8 cellular contexts compared by ENCODE assay signal in the genomic region with DNA sequence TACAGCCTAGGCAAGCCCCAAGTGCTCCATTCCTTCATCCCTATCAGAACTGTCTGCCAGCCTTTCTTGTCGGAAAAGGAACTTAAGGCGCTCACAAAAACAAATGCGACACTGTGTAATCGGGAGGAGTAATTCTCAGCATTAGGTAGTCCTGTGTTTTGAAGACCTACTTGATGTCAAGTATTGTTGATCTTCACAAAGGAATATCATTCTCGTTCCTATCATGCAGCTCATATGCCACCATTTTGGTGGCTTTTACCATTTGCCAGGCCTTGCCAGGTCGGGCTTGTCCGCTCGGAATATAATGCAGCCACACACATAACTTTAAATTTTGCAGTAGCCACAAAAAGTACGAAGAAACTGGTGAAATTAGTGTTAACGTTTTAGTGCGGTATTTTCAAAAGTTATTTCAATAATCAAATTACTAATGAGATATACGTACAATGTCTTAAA. TPM values are rescaled to one million over a fixed set of nuclear protein-coding genes. Genes with fewer than 3 reads are reported as not detected.
DNase-seq lines count a peak whose midpoint lies in the region; ATAC-seq, FAIRE-seq and TF ChIP-seq lines count a peak whose summit lies in the region.

No MANE protein-coding gene starts in this region.

- TF ChIP-seq CTCF in LNCaP clone FGC (IDR thresholded peaks at IDR 0.05; ENCODE audit: control insufficient read depth, extremely low read depth, insufficient read depth): no peak
- no peak for TF ChIP-seq CTCF in GM12878 (IDR thresholded peaks at IDR 0.05 in 2 of 3, conservative IDR thresholded peaks at IDR 0.05 in 1 of 3; ENCODE audit: control insufficient read depth in 2 of 3, extremely low read depth in 1 of 3, insufficient read depth in 1 of 3, low read depth in 3 of 3, low read length in 3 of 3)
- TF ChIP-seq CTCF in right lobe of liver (IDR thresholded peaks at IDR 0.05): no peak
- no peak for TF ChIP-seq CTCF in upper lobe of left lung (IDR thresholded peaks at IDR 0.05)

- in situ Hi-C loops in GM12878 (cut with MboI): loop anchor here (25.0 kb wide), 1 partner anchor 1124 kb away; a partner anchor contains a TSS

- CTCF ChIA-PET in GM12878 (lab: Yijun Ruan, JAX): interaction anchor here (0.6 kb wide), 1 partner anchor 453 kb away, joined by 4 read pairs; no protein-coding TSS in a partner anchor

- H3K9me3 ChIP-seq in GM12878 (replicated peaks; ENCODE audit: control insufficient read depth, insufficient read depth, low read length) (no peaks in the 10 kb centered on the region), right lobe of liver (no peaks in the 10 kb centered on the region), upper lobe of left lung (no peaks in the 10 kb centered on the region)

- H3K27me3 ChIP-seq in GM12878 (replicated peaks in 1 of 2; ENCODE audit: control insufficient read depth in 2 of 2, insufficient read depth in 2 of 2, low read length in 1 of 2) (no peaks in the 10 kb centered on the region), right lobe of liver (no peaks in the 10 kb centered on the region), upper lobe of left lung (no peaks in the 10 kb centered on the region)

- H3K4me3 ChIP-seq in LNCaP clone FGC (ENCODE audit: low read depth, low read length): peak overlapping the region; percentile 86
- peak overlapping the region; percentile 99 for H3K4me3 ChIP-seq in GM12878
- peak overlapping the region; percentile 90 to 96 (median 93) for H3K4me3 ChIP-seq in right lobe of liver
- H3K4me3 ChIP-seq in upper lobe of left lung: peak overlapping the region; percentile 91 to 95 (median 94)

- H3K27ac ChIP-seq in GM12878 (ENCODE audit: control insufficient read depth, insufficient read depth) (peak overlapping the region; percentile 97), right lobe of liver (peak overlapping the region; percentile 97 to 99 (median 98)), upper lobe of left lung (peak overlapping the region; percentile 98 to 100 (median 100))

- ATAC-seq in GM12878: no peak
- ATAC-seq in right lobe of liver: no peak
- ATAC-seq in upper lobe of left lung (ENCODE audit: low FRiP score in 2 of 2): no peak

- RAD21 ChIA-PET in GM12878 (lab: Charles Lee; ENCODE audit: unreplicated experiment): no interaction called here

- peak overlapping the region; percentile 86 for H3K4me2 ChIP-seq in GM12878 (ENCODE audit: control insufficient read depth, insufficient read depth)

- FAIRE-seq in GM12878 (lab: Jason Lieb, UNC): no peak

- H3K79me2 ChIP-seq in GM12878 (ENCODE audit: control insufficient read depth, insufficient read depth, low read length): peaks cover 47% of the 10 kb centered on the region

- BruUV-seq in GM12878 (replicated peaks; lab: Mats Ljungman, UMichigan): no TSS peak

- TF ChIP-seq RAD21 in GM12878 (IDR thresholded peaks at IDR 0.05; ENCODE audit: insufficient read depth, low read depth, low read length): no peak

- intact Hi-C loops in GM12878 (cut with micrococcal nuclease; ENCODE audit: unreplicated experiment) (loop anchor here (5.0 kb wide), 1 partner anchor 531 kb away; a partner anchor contains a TSS), right lobe of liver (cut with DNase I) (no loop called here)

- no peaks in the 10 kb centered on the region for H4K20me1 ChIP-seq in GM12878 (ENCODE audit: control insufficient read depth, insufficient read depth)

- H2AFZ ChIP-seq in GM12878 (ENCODE audit: control insufficient read depth, low read depth, low read length): peak overlapping the region; percentile 96

- H3K9ac ChIP-seq in GM12878 (ENCODE audit: control insufficient read depth, insufficient read depth, low read length): peak overlapping the region; percentile 99

- SMC1A ChIA-PET in GM12878 (lab: Charles Lee; ENCODE audit: uncharacterized antibody, unreplicated experiment): interaction anchor here (1.0 to 1.5 kb wide), 2 partner anchors 44 to 186 kb away, joined by 3 to 4 read pairs; no protein-coding TSS in a partner anchor

- TF ChIP-seq POLR2A in GM12878 (IDR thresholded peaks at IDR 0.05; ENCODE audit: low read depth, low read length) (no peak), right lobe of liver (IDR thresholded peaks at IDR 0.05) (no peak), upper lobe of left lung (IDR thresholded peaks at IDR 0.05) (no peak)

- H3K36me3 ChIP-seq in GM12878 (ENCODE audit: control insufficient read depth in 2 of 2, insufficient read depth in 2 of 2, low read length in 1 of 2): peaks cover 0 to 3% of the 10 kb centered on the region in 2 experiments; a peak in 1 of 4 replicates
- peaks cover 0 to 5% (median 0%) of the 10 kb centered on the region in 4 donors for H3K36me3 ChIP-seq in right lobe of liver
- no peaks in the 10 kb centered on the region for H3K36me3 ChIP-seq in upper lobe of left lung

- H3K4me1 ChIP-seq in GM12878 (ENCODE audit: control insufficient read depth, insufficient read depth, low read length) (peaks cover 5% of the 10 kb centered on the region), right lobe of liver (peaks cover 0 to 16% (median 5%) of the 10 kb centered on the region in 4 donors), upper lobe of left lung (peaks cover 13 to 26% (median 25%) of the 10 kb centered on the region in 4 donors)

- TF ChIP-seq EP300 in GM12878 (IDR thresholded peaks at IDR 0.05; ENCODE audit: borderline replicate concordance in 1 of 2, control insufficient read depth in 1 of 2, low read depth in 2 of 2, low read length in 2 of 2): no peak
- no peak for TF ChIP-seq EP300 in upper lobe of left lung (IDR thresholded peaks at IDR 0.05)

- WGBS in GM12878 (ENCODE audit: insufficient coverage, insufficient replicate concordance, low lambda C conversion rate, missing lambda C conversion rate): 57% methylated on average over 12 of the region's 12 CpGs
- WGBS in right lobe of liver (ENCODE audit: insufficient coverage, low coverage, low lambda C conversion rate, missing lambda C conversion rate): 44% methylated on average over 12 of the region's 12 CpGs
- 46 to 47% methylated on average over 12 of the region's 12 CpGs for WGBS in upper lobe of left lung, 2 donors

- DNase-seq in NCI-H1105 treated with DMSO at 0.1 percent for 48 hours (lab: John Stamatoyannopoulos, UW): peak; percentile 45
- no peak for DNase-seq in NCI-H1105 (lab: John Stamatoyannopoulos, UW)
- no peak for DNase-seq in LNCaP clone FGC (ENCODE audit: low read depth)
- DNase-seq in GM12878 (ENCODE audit: low read depth, low spot score): no peak
- no peak for DNase-seq in right lobe of liver
- no peak for DNase-seq in upper lobe of left lung
- no peak for DNase-seq in kidney tubule cell (ENCODE audit: low spot score)
- DNase-seq in activated CD4-positive, CD25-positive, alpha-beta regulatory T cell treated with anti-CD3 and anti-CD28 coated beads, Interleukin-2, amount 50 U/mL, for 72 hours: no peak

- POLR2A ChIA-PET in GM12878 (lab: Charles Lee): interaction anchor here (2.9 kb wide), 1 partner anchor 9 kb away, joined by 12 read pairs; no protein-coding TSS in a partner anchor

TF ChIP-seq in GM12878, 131 proteins besides CTCF, POLR2A, EP300 and RAD21:
- TF ChIP-seq, protein P1, sequence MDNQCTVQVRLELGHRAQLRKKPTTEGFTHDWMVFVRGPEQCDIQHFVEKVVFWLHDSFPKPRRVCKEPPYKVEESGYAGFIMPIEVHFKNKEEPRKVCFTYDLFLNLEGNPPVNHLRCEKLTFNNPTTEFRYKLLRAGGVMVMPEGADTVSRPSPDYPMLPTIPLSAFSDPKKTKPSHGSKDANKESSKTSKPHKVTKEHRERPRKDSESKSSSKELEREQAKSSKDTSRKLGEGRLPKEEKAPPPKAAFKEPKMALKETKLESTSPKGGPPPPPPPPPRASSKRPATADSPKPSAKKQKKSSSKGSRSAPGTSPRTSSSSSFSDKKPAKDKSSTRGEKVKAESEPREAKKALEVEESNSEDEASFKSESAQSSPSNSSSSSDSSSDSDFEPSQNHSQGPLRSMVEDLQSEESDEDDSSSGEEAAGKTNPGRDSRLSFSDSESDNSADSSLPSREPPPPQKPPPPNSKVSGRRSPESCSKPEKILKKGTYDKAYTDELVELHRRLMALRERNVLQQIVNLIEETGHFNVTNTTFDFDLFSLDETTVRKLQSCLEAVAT (IDR thresholded peaks at IDR 0.05): peak; percentile 90
- TF ChIP-seq SMAD1 (IDR thresholded peaks at IDR 0.05; ENCODE audit: low read depth, partially characterized antibody) (no peak), MYB (IDR thresholded peaks at IDR 0.05; ENCODE audit: borderline replicate concordance, low read depth, low read length) (no peak), HDGF (IDR thresholded peaks at IDR 0.05) (peak; percentile 21; the same call in 1 of the 2 replicates), JUND (IDR thresholded peaks at IDR 0.05; ENCODE audit: low read depth, low read length) (no peak), YY1 (IDR thresholded peaks at IDR 0.05; ENCODE audit: low read depth, low read length) (peak; percentile 55), ZNF384 (IDR thresholded peaks at IDR 0.05; ENCODE audit: borderline replicate concordance, low read depth, low read length) (no peak), CHD4 (IDR thresholded peaks at IDR 0.05) (no peak), ZBED1 (IDR thresholded peaks at IDR 0.05; ENCODE audit: borderline replicate concordance) (0 out of 2 replicates have a peak, but pooled peaks have one; percentile 4), ZSCAN29 (IDR thresholded peaks at IDR 0.05) (no peak)
TF ChIP-seq in GM12878: peak in this region for 4.

RNA-seq across cellular contexts. Expression of a gene that starts 0.9 kb away (rescaled TPM):
- total RNA-seq in GM12878 (2013; cell fraction: nucleolus; rRNA removed): 151 TPM in 2 replicates
- total RNA-seq in GM12878 (2014; rRNA removed): 66.6 and 69.4 TPM in 2 replicates
- total RNA-seq in GM12878 (2014; rRNA removed; fragmentation: Illumina TruSeq; extraction: Trizol): 89.8 and 92.1 TPM in 2 replicates
- 74.5 and 85.1 TPM in 2 replicates for total RNA-seq in GM12878 (2021)
- polyA plus RNA-seq in GM12878 (2011; ENCODE audit: low read depth): 45.6 TPM
- 66.5 and 80.9 TPM in 2 replicates for polyA plus RNA-seq in GM12878 (2011; rRNA removed)
- 32.2 and 39.3 TPM in 2 replicates for polyA plus RNA-seq in GM12878 (2011; cell fraction: cytosol; rRNA removed)
- 52.7 and 69.0 TPM in 2 replicates for polyA plus RNA-seq in GM12878 (2011; cell fraction: nucleus; rRNA removed)
- polyA plus RNA-seq in GM12878 (2012): 50.9 and 55.2 TPM in 2 replicates
- polyA plus RNA-seq in GM12878 (2014; fragmentation: Illumina TruSeq; extraction: Trizol): 97.8 and 125 TPM in 2 replicates
- polyA plus RNA-seq in GM12878 (2014; fragmentation: Nextera tagmentation; extraction: Ambion mirVana): 10 to 100 TPM; 19.4 to 28.2 TPM
- polyA plus RNA-seq in GM12878 (2014; rRNA removed): 59.3 and 61.2 TPM in 2 replicates
- polyA plus RNA-seq in GM12878 (2016; fragmentation: Nextera tagmentation; extraction: Ambion mirVana): 10 to 100 TPM; 41.8 to 58.9 TPM
- 39.5 and 50.2 TPM in 2 replicates for polyA minus RNA-seq in GM12878 (2011; rRNA and poly(A)+ RNA removed)
- 29.0 and 32.4 TPM in 2 replicates for polyA minus RNA-seq in GM12878 (2011; cell fraction: cytosol; rRNA and poly(A)+ RNA removed)
- polyA minus RNA-seq in GM12878 (2011; cell fraction: nucleus; rRNA and poly(A)+ RNA removed): 22.1 and 42.3 TPM in 2 replicates
- total RNA-seq in right lobe of liver: 10 to 100 TPM; 30.5 to 45.9 (median 39.6) TPM
- total RNA-seq in upper lobe of left lung: 100 to 1,000 TPM in 1 of 6 donors, 10 to 100 TPM in 5; 67.9 to 111 (median 77.0) TPM
